In genomic region chr4:140059159-140059558, GRCh38 we compare ENCODE assay signal across 15 cellular contexts.
DNase-seq lines count a peak whose midpoint lies in the region; TF ChIP-seq lines count a peak whose summit lies in the region.
"Had no signal": no experiment of that assay in that cellular context is flagged by ENCODE, and none has a peak within 500 bp of the region (broad histone marks: within the 10 kb centered on the region; RNA-seq: fewer than 3 reads in every experiment).

No MANE protein-coding gene starts in this region.

- no peak for TF ChIP-seq CTCF in VCaP (conservative IDR thresholded peaks at IDR 0.05)

- DNase-seq in HT1080 (ENCODE audit: low read depth) (peak; percentile 40), iris pigment epithelial cell (ENCODE audit: low read depth) (peak; percentile 47), renal cortical epithelial cell (ENCODE audit: low read depth) (peak; percentile 47), immature natural killer cell (no peak), ecto neural progenitor cell (ENCODE audit: low spot score) (no peak), NCI-H2081 treated with DMSO at 0.1 percent for 48 hours (lab: John Stamatoyannopoulos, UW) (no peak), MV-4-11 (lab: John Stamatoyannopoulos, UW) (no peak)
- DNase-seq: activated CD8-positive, alpha-beta T cell treated with anti-CD3 and anti-CD28 coated beads, Interleukin-2, amount 10 ng/mL, durations not matched to agents 7 days and 5 days; KBM-7; NCI-H1105 treated with DMSO at 0.1 percent for 48 hours; NCI-H345 had no signal

- peak overlapping the region; percentile 53 for H3K27ac ChIP-seq in VCaP
- H3K27ac ChIP-seq: ascending aorta had no signal

- no peaks in the 10 kb centered on the region for H3K9me3 Mint-ChIP-seq in immature natural killer cell
- H3K9me3 Mint-ChIP-seq: activated T-helper 2 cell treated with anti-CD3 and anti-CD28 coated beads, Interferon-gamma antibody, Interleukin-2, Interleukin-4, amounts not matched to agents 10 μg/mL and 5 μg/mL and 100 μg/mL, durations not matched to agents 14 hours and 24 hours and 36 hours; stimulated activated memory B cell treated with anti-CD40 and anti-IgM and Interleukin-4, amounts not matched to agents 10 μg/mL and 1 μg/mL and 100 μg/mL, for 72 hours had no signal

- peaks cover 7 to 18% (median 13%) of the 10 kb centered on the region in 3 donors for H3K27me3 Mint-ChIP-seq in immature natural killer cell (ENCODE audit: low read depth in 3 of 3)

- H3K4me3 Mint-ChIP-seq in immature natural killer cell, result no peak overlapping the region
- H3K4me3 Mint-ChIP-seq: activated CD8-positive, alpha-beta T cell treated with anti-CD3 and anti-CD28 coated beads, Interleukin-2, amount 10 ng/mL, durations not matched to agents 7 days and 5 days; stimulated activated memory B cell treated with anti-CD40 and anti-IgM and Interleukin-4, amounts not matched to agents 10 μg/mL and 1 μg/mL and 100 μg/mL, for 72 hours had no signal

- peaks cover 5 to 9% of the 10 kb centered on the region in 2 donors for H3K4me1 Mint-ChIP-seq in immature natural killer cell

- H3K27ac Mint-ChIP-seq in immature natural killer cell, result no peak overlapping the region
- H3K27ac Mint-ChIP-seq: activated CD8-positive, alpha-beta T cell treated with anti-CD3 and anti-CD28 coated beads, Interleukin-2, amount 10 ng/mL, durations not matched to agents 7 days and 5 days; activated T-helper 2 cell treated with anti-CD3 and anti-CD28 coated beads, Interferon-gamma antibody, Interleukin-2, Interleukin-4, amounts not matched to agents 10 μg/mL and 5 μg/mL and 100 μg/mL, durations not matched to agents 14 hours and 24 hours and 36 hours; stimulated activated memory B cell treated with anti-CD40 and anti-IgM and Interleukin-4, amounts not matched to agents 10 μg/mL and 1 μg/mL and 100 μg/mL, for 72 hours had no signal

- H3K36me3 Mint-ChIP-seq in immature natural killer cell, result no peaks in the 10 kb centered on the region
- H3K36me3 Mint-ChIP-seq: stimulated activated memory B cell treated with anti-CD40 and anti-IgM and Interleukin-4, amounts not matched to agents 10 μg/mL and 1 μg/mL and 100 μg/mL, for 72 hours had no signal

Comparison
In these comparisons a context has a peak if more than half of its experiments do, and no peak if none do; other contexts are left out.
1. DNase-seq: peak in HT1080 (single experiment), iris pigment epithelial cell (single experiment) and renal cortical epithelial cell (single experiment); none in immature natural killer cell (0 of 3), ecto neural progenitor cell (single experiment), NCI-H2081 treated with DMSO at 0.1 percent for 48 hours (single experiment) and MV-4-11 (single experiment).